ENCODE assay signal across 8 cellular contexts in genomic region chr5:139787568-139788293, GRCh38. TPM values are rescaled to one million over a fixed set of nuclear protein-coding genes. Genes with fewer than 3 reads are reported as not detected.
A peak's percentile ranks its signal among the peaks of the same experiment; 100 is the strongest.
DNase-seq lines count a peak whose midpoint lies in the region; ATAC-seq and TF ChIP-seq lines count a peak whose summit lies in the region.

No MANE protein-coding gene starts in this region.

- POLR2A ChIA-PET in GM10248 (lab: Yijun Ruan, JAX), result no interaction called here

- intact Hi-C loops in sciatic nerve (cut with DNase I), result loop anchor here (5.0 kb wide), 2 partner anchors 75 to 180 kb away; no protein-coding TSS in a partner anchor

- ATAC-seq in HG02623 (IDR thresholded peaks at IDR 0.05; ENCODE audit: unreplicated experiment), result peak; percentile 74
- peak; percentile 93 for ATAC-seq in sciatic nerve
- ATAC-seq in GM18519 (IDR thresholded peaks at IDR 0.05; ENCODE audit: low FRiP score, unreplicated experiment), result no peak

- peak; percentile 95 for TF ChIP-seq CTCF in GM10248 (IDR thresholded peaks at IDR 0.05; ENCODE audit: control extremely low read depth, extremely low read depth, low read depth, missing control alignments)

- DNase-seq in GM10248 (ENCODE audit: extremely low spot score) (peak; percentile 94), NCI-H128 (lab: John Stamatoyannopoulos, UW; ENCODE audit: unreplicated experiment) (peak; percentile 71), T-helper 9 cell (peak; percentile 82), astrocyte of the hippocampus (ENCODE audit: low read depth, low spot score) (peak; percentile 94), hypothalamus (lab: John Stamatoyannopoulos, UW) (peak; percentile 68 to 97 (median 90)), sciatic nerve (ENCODE audit: low spot score) (peak; percentile 95)

- CTCF ChIA-PET in GM10248 (lab: Yijun Ruan, JAX), result interaction anchor here (0.6 to 10.1 kb wide), 98 partner anchors 10 to 419 kb away, joined by 3 to 439 read pairs (median 5); partner anchors contain the start of gene PSD2

RNA-seq across cellular contexts. Expression of gene PSD2, which starts 7.9 kb away (rescaled TPM):
- 0.53 TPM for total RNA-seq in sciatic nerve
